In the genomic region with DNA sequence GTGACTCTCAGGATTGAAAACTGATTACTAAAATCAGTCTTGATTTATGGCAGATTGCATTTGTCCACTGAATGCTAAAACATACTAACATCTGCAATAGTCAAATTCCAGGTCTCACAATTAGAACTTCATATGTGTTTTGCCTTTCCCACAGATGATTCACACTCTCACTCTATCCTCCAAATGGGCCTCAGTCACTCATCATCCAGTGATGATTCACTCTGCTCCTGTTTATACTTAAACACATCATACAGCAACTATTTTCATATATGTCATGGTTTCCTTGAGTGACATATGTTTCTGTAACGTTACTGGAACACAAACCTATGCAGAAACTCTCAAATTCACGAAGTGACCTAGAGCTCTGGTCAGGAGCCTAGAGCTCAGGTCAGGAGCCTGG, we compare ENCODE assay signal across 11 cellular contexts.
A peak's percentile ranks its signal among the peaks of the same experiment; 100 is the strongest.
DNase-seq lines count a peak whose midpoint lies in the region; ATAC-seq and TF ChIP-seq lines count a peak whose summit lies in the region.
"Had no signal": no experiment of that assay in that cellular context is flagged by ENCODE, and none has a peak within 500 bp of the region (broad histone marks: within the 10 kb centered on the region; RNA-seq: fewer than 3 reads in every experiment).

No MANE protein-coding gene starts in this region.

- H3K27ac ChIP-seq in osteoblast (ENCODE audit: low read depth, low read length) (peak overlapping the region; percentile 9), SJCRH30 (no peak overlapping the region)

- peaks cover 6% of the 10 kb centered on the region for H3K4me1 ChIP-seq in osteoblast (ENCODE audit: insufficient read depth, low read length)
- H3K4me1 ChIP-seq in SJCRH30 = no peaks in the 10 kb centered on the region

- DNase-seq in ELR (ENCODE audit: low read depth) (peak; percentile 87), MV-4-11 (lab: John Stamatoyannopoulos, UW) (peak; percentile 11), choroid plexus epithelial cell (ENCODE audit: low read depth) (peak; percentile 71), osteoblast (ENCODE audit: insufficient read length, low spot score, missing footprints) (peak; percentile 83), SJCRH30 (no peak), cortex of kidney (lab: John Stamatoyannopoulos, UW) (no peak), left colon (no peak)
- DNase-seq: activated T-cell treated with anti-CD3 and anti-CD28 coated beads, Interleukin-2, amount 50 U/mL, for 24 hours; immature natural killer cell; NCI-H82 had no signal

- no peaks in the 10 kb centered on the region for H3K36me3 ChIP-seq in osteoblast (ENCODE audit: insufficient read depth, low read length)
- H3K36me3 ChIP-seq in SJCRH30 = no peaks in the 10 kb centered on the region

- H3K9me3 ChIP-seq in osteoblast (ENCODE audit: low read depth, low read length) (no peaks in the 10 kb centered on the region), SJCRH30 (replicated peaks) (no peaks in the 10 kb centered on the region)

- peak overlapping the region; percentile 8 for H3K4me2 ChIP-seq in osteoblast (ENCODE audit: insufficient read depth, low read length)

- no peak overlapping the region for H3K4me3 ChIP-seq in choroid plexus epithelial cell (ENCODE audit: low read depth, low read length)
- no peak overlapping the region for H3K4me3 ChIP-seq in osteoblast (ENCODE audit: insufficient read depth, low read length)
- H3K4me3 ChIP-seq in SJCRH30 = no peak overlapping the region

- H3K27me3 ChIP-seq in osteoblast (ENCODE audit: insufficient read depth, low read length) (no peaks in the 10 kb centered on the region), SJCRH30 (no peaks in the 10 kb centered on the region)

- no peak for TF ChIP-seq CTCF in choroid plexus epithelial cell (conservative IDR thresholded peaks at IDR 0.05; ENCODE audit: low read depth, low read length)
- no peak for TF ChIP-seq CTCF in osteoblast (IDR thresholded peaks at IDR 0.05; ENCODE audit: extremely low read depth, low read depth, low read length)

- no peak overlapping the region for H2AFZ ChIP-seq in osteoblast (ENCODE audit: low read length)

- H4K20me1 ChIP-seq in osteoblast (ENCODE audit: insufficient read depth, low read length) = no peaks in the 10 kb centered on the region

- intact Hi-C loops in left colon (cut with DNase I, micrococcal nuclease) = no loop called here

- H3K79me2 ChIP-seq in osteoblast (ENCODE audit: insufficient read depth, low read length) = no peaks in the 10 kb centered on the region

- no peak for ATAC-seq in left colon
- ATAC-seq: activated CD4-positive, CD25-positive, alpha-beta regulatory T cell treated with anti-CD3 and anti-CD28 coated beads, Interleukin-2, amount 50 U/mL, for 24 hours had no signal

Comparison
In these comparisons a context has a peak if more than half of its experiments do, and no peak if none do; other contexts are left out.
1. DNase-seq: peak in ELR (single experiment), MV-4-11 (single experiment), choroid plexus epithelial cell (single experiment) and osteoblast (single experiment); none in SJCRH30 (0 of 2), cortex of kidney (single experiment) and left colon (0 of 2).